ENCODE assay signal across 11 cellular contexts in the genomic region with DNA sequence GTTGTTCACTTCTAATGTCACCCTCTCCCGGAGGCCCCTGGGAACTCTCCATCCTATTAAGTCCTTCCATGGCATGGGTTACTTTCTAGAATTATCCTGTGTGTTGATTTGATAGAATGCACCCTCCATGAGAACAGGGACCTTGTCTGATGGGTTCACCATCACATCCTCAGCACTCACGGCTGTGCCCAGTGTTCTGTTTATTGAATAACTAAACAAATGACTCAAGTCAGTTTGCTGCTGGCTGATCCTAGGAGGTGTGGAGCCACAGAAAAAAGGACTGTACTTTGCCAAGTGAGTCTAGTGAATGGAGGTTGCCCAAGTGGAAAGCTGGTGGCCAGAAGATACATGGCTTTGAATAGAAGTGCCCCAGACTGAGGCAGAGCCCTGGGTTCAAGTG. TPM values are rescaled to one million over a fixed set of nuclear protein-coding genes. Genes with fewer than 3 reads are reported as not detected.
DNase-seq lines count a peak whose midpoint lies in the region; ATAC-seq, FAIRE-seq and TF ChIP-seq lines count a peak whose summit lies in the region.
"Had no signal": no experiment of that assay in that cellular context is flagged by ENCODE, and none has a peak within 500 bp of the region (broad histone marks: within the 10 kb centered on the region; RNA-seq: fewer than 3 reads in every experiment).

No MANE protein-coding gene starts in this region.

- ATAC-seq in heart right ventricle = no peak
- ATAC-seq in Right ventricle myocardium inferior = no peak
- peak; percentile 4 for ATAC-seq in left lung

- H3K27me3 ChIP-seq in heart right ventricle (no peaks in the 10 kb centered on the region), bronchial epithelial cell (ENCODE audit: control insufficient read depth, insufficient read depth, low read length) (peaks cover 62% of the 10 kb centered on the region), left lung (no peaks in the 10 kb centered on the region), uterus (no peaks in the 10 kb centered on the region)
- H3K27me3 ChIP-seq: dorsolateral prefrontal cortex had no signal

- H3K27ac ChIP-seq in heart right ventricle (peak overlapping the region in 8 of 10 donors; percentile 3 to 83 (median 43)), left lung (peak overlapping the region; percentile 11 to 67), uterus (peak overlapping the region; percentile 64 to 69)

- no peak for DNase-seq in heart right ventricle
- DNase-seq in Right ventricle myocardium inferior (ENCODE audit: missing footprints) = no peak
- peak; percentile 54 for DNase-seq in bronchial epithelial cell (ENCODE audit: low read depth)
- peak in 1 of 2 donors; percentile 30 for DNase-seq in left lung
- DNase-seq in uterus = peak in 1 of 2 donors; percentile 10
- DNase-seq in stimulated activated CD4-positive, alpha-beta T cell treated with anti-CD3 and anti-CD28 coated beads, Interleukin-4, amount 100 ng/mL, for 24 hours = no peak
- DNase-seq in NCI-H2196 (lab: John Stamatoyannopoulos, UW; ENCODE audit: unreplicated experiment) = no peak
- DNase-seq in NCI-H524 (lab: John Stamatoyannopoulos, UW) = no peak

- no peaks in the 10 kb centered on the region for H3K36me3 ChIP-seq in heart right ventricle
- H3K36me3 ChIP-seq in bronchial epithelial cell (ENCODE audit: control insufficient read depth, insufficient read depth, low read length) = no peaks in the 10 kb centered on the region
- peaks cover 0 to 5% of the 10 kb centered on the region in 2 donors for H3K36me3 ChIP-seq in left lung
- no peaks in the 10 kb centered on the region for H3K36me3 ChIP-seq in uterus

- H3K9me3 ChIP-seq in heart right ventricle (no peaks in the 10 kb centered on the region), left lung (no peaks in the 10 kb centered on the region), uterus (no peaks in the 10 kb centered on the region)

- no peak for FAIRE-seq in bronchial epithelial cell (lab: Jason Lieb, UNC)
- FAIRE-seq: G401.6, TTC549 had no signal

- H3K4me3 ChIP-seq in heart right ventricle (no peak overlapping the region), bronchial epithelial cell (ENCODE audit: low read depth, low read length) (no peak overlapping the region), left lung (no peak overlapping the region), uterus (no peak overlapping the region)
- H3K4me3 ChIP-seq: dorsolateral prefrontal cortex had no signal

- no peak for TF ChIP-seq POLR2A in uterus (IDR thresholded peaks at IDR 0.05)

- no peak for TF ChIP-seq CTCF in heart right ventricle (IDR thresholded peaks at IDR 0.05)
- no peak for TF ChIP-seq CTCF in bronchial epithelial cell (IDR thresholded peaks at IDR 0.05; ENCODE audit: insufficient read depth, low read length, severe bottlenecking)
- TF ChIP-seq CTCF in left lung (IDR thresholded peaks at IDR 0.05) = no peak
- TF ChIP-seq CTCF in uterus (IDR thresholded peaks at IDR 0.05) = no peak

- intact Hi-C loops in heart right ventricle (cut with DNase I) = loop anchor here in 1 of 10 donors (10.0 kb wide), 1 partner anchor 91 kb away; no protein-coding TSS in a partner anchor
- intact Hi-C loops in Right ventricle myocardium inferior (cut with DNase I) = no loop called here
- intact Hi-C loops in left lung (cut with DNase I) = no loop called here
- intact Hi-C loops in uterus (cut with DNase I; ENCODE audit: low total_unique reads) = no loop called here

- WGBS in heart right ventricle, 2 donors = 92 to 95% methylated on average over 2 of the region's 2 CpGs

- peaks cover 11 to 69% (median 53%) of the 10 kb centered on the region in 9 donors for H3K4me1 ChIP-seq in heart right ventricle
- peaks cover 17 to 45% of the 10 kb centered on the region in 2 donors for H3K4me1 ChIP-seq in left lung
- H3K4me1 ChIP-seq in uterus = no peaks in the 10 kb centered on the region

RNA-seq across cellular contexts. Expression of a gene that starts 48.5 kb away (rescaled TPM):
- total RNA-seq in heart right ventricle (10 to 100 TPM; 39.2 to 73.8 (median 47.4) TPM), Right ventricle myocardium inferior (58.8 TPM), bronchial epithelial cell (under 0.01 and 0.13 TPM in 2 replicates), left lung (10 to 100 TPM in 1 of 2 donors, 1 to 10 TPM in 1; 3.7 to 11.4 TPM), uterus (10 to 100 TPM in 1 of 4 donors, 1 to 10 TPM in 2, under 1 TPM in 1; 0.29 to 12.0 (median 3.8) TPM)
- 10 to 100 TPM in 1 of 2 donors, 1 to 10 TPM in 1; 7.0 to 14.2 TPM for polyA plus RNA-seq in heart right ventricle
